In genomic region chr6:34391711-34392496, GRCh38 we compare ENCODE assay signal across 8 cellular contexts. TPM values are rescaled to one million over a fixed set of nuclear protein-coding genes. Genes with fewer than 3 reads are reported as not detected.
DNase-seq lines count a peak whose midpoint lies in the region; ATAC-seq and TF ChIP-seq lines count a peak whose summit lies in the region.

No MANE protein-coding gene starts in this region.

- H3K4me3 ChIP-seq in GM23248 (peak overlapping the region; percentile 76), SK-N-MC (peak overlapping the region; percentile 86), psoas muscle (peak overlapping the region; percentile 76), vagina (peak overlapping the region; percentile 78 to 90)

- TF ChIP-seq POLR2A in vagina (IDR thresholded peaks at IDR 0.05), result no peak

- no peaks in the 10 kb centered on the region for H3K9me3 ChIP-seq in ES-I3 (ENCODE audit: control insufficient read depth, insufficient read depth, low read length)
- H3K9me3 ChIP-seq in GM23248 (ENCODE audit: low read depth), result no peaks in the 10 kb centered on the region
- H3K9me3 ChIP-seq in SK-N-MC (ENCODE audit: low read depth, low read length), result no peaks in the 10 kb centered on the region; the same call in 1 of the 2 replicates
- H3K9me3 ChIP-seq in psoas muscle, result peaks cover 9% of the 10 kb centered on the region
- H3K9me3 ChIP-seq in vagina, result no peaks in the 10 kb centered on the region

- intact Hi-C loops in left ventricle myocardium superior (cut with micrococcal nuclease) (no loop called here), psoas muscle (cut with DNase I) (loop anchor here (2.0 to 5.0 kb wide), 3 partner anchors 65 to 143 kb away; partner anchors contain the start of gene SMIM29 (in 2 of the 2)), vagina (cut with DNase I) (loop anchor here (1.0 to 5.0 kb wide), 2 partner anchors 23 to 145 kb away; partner anchors contain the start of gene SMIM29)

- TF ChIP-seq CTCF in psoas muscle (IDR thresholded peaks at IDR 0.05) (no peak), vagina (IDR thresholded peaks at IDR 0.05) (no peak)

- H3K36me3 ChIP-seq in ES-I3 (ENCODE audit: insufficient read depth, low read length) (no peaks in the 10 kb centered on the region), GM23248 (ENCODE audit: low read depth) (no peaks in the 10 kb centered on the region), SK-N-MC (ENCODE audit: insufficient read depth, low read length) (0 out of 2 replicates have a peak, but pooled peaks cover 3% of the 10 kb centered on the region), psoas muscle (ENCODE audit: insufficient read depth in 1 of 2, low read depth in 1 of 2) (no peaks in the 10 kb centered on the region), vagina (no peaks in the 10 kb centered on the region)

- in situ Hi-C loops in GM23248 (cut with MboI), result no loop called here

- H4K20me1 ChIP-seq in GM23248 (ENCODE audit: insufficient read depth), result no peaks in the 10 kb centered on the region; the same call in 1 of the 2 replicates

- H3K4me1 ChIP-seq in ES-I3 (ENCODE audit: insufficient read depth, low read length) (0 out of 2 replicates have a peak, but pooled peaks cover 2% of the 10 kb centered on the region), GM23248 (ENCODE audit: insufficient read depth) (peaks cover 9% of the 10 kb centered on the region), psoas muscle (peaks cover 54% of the 10 kb centered on the region), vagina (peaks cover 33% of the 10 kb centered on the region)

- peak overlapping the region; percentile 69 for H3K27ac ChIP-seq in GM23248
- H3K27ac ChIP-seq in SK-N-MC, result peak overlapping the region; percentile 93
- peak overlapping the region; percentile 98 for H3K27ac ChIP-seq in psoas muscle
- peak overlapping the region; percentile 92 for H3K27ac ChIP-seq in vagina

- H3K9me2 ChIP-seq in GM23248 (ENCODE audit: insufficient read depth), result no peaks in the 10 kb centered on the region

- DNase-seq in GM23248 (peak; percentile 78), Kasumi-1 (lab: John Stamatoyannopoulos, UW) (peak; percentile 22 to 46), SK-N-MC (ENCODE audit: low read depth, low spot score) (no peak), left ventricle myocardium superior (peak; percentile 70), psoas muscle (peak; percentile 59 to 75), vagina (ENCODE audit: extremely low spot score in 2 of 2) (no peak)
- DNase-seq in activated naive CD8-positive, alpha-beta T cell treated with anti-CD3 and anti-CD28 coated beads, Interleukin-2, amount 50 U/mL, for 16 hours (ENCODE audit: low read depth, low spot score), result peak; percentile 10

- H3K79me2 ChIP-seq in GM23248 (ENCODE audit: insufficient read depth), result peaks cover 53% of the 10 kb centered on the region

- H2AFZ ChIP-seq in GM23248, result peak overlapping the region; percentile 80

- WGBS in GM23248 (ENCODE audit: low coverage in 1 of 2, low lambda C conversion rate in 2 of 2, missing lambda C conversion rate in 2 of 2), 2 experiments, result 0 to 1% methylated on average over 55 to 80 of the region's 80 CpGs
- 0 to 1% (median 0%) methylated on average over 54 to 80 of the region's 80 CpGs for WGBS in psoas muscle, 3 donors

- H3K27me3 ChIP-seq in GM23248 (replicated peaks; ENCODE audit: insufficient read depth) (no peaks in the 10 kb centered on the region), psoas muscle (ENCODE audit: insufficient read depth in 3 of 3, low read length in 2 of 3) (no peaks in the 10 kb centered on the region), vagina (no peaks in the 10 kb centered on the region)

- H3K4me2 ChIP-seq in GM23248 (ENCODE audit: unreplicated experiment), result peak overlapping the region; percentile 97

- ATAC-seq in left ventricle myocardium superior (peak; percentile 52), psoas muscle (peak; percentile 47 to 65 (median 64))

- H3F3A ChIP-seq in GM23248 (ENCODE audit: insufficient read depth), result peaks cover 11% of the 10 kb centered on the region

- H3K9ac ChIP-seq in ES-I3 (ENCODE audit: low read depth, low read length) (peak overlapping the region; percentile 94), GM23248 (peak overlapping the region; percentile 84), SK-N-MC (ENCODE audit: insufficient read length) (peak overlapping the region; percentile 97)

RNA-seq across cellular contexts. Expression of gene NUDT3, which starts 0.6 kb away (rescaled TPM):
- 11.5 and 13.8 TPM in 2 replicates for total RNA-seq in GM23248 (2014; rRNA removed; shearing (Covaris generic))
- 8.1 and 8.9 TPM in 2 replicates for polyA plus RNA-seq in GM23248 (2016; fragmentation: Nextera tagmentation; extraction: Ambion mirVana)
- 59.3 TPM for total RNA-seq in left ventricle myocardium superior
- 10 to 100 TPM; 33.3 to 70.5 (median 50.6) TPM for total RNA-seq in psoas muscle
- 10 to 100 TPM; 10.6 to 19.9 (median 17.9) TPM for polyA plus RNA-seq in psoas muscle
- 27.0 TPM for total RNA-seq in vagina

RNA-seq across cellular contexts. Expression of gene RPS10, which starts 34.0 kb away (rescaled TPM):
- total RNA-seq in GM23248 (2014; rRNA removed; shearing (Covaris generic)), result 1,857 and 2,539 TPM in 2 replicates
- polyA plus RNA-seq in GM23248 (2016; fragmentation: Nextera tagmentation; extraction: Ambion mirVana), result 573 and 596 TPM in 2 replicates
- 604 TPM for total RNA-seq in left ventricle myocardium superior
- 100 to 1,000 TPM; 601 to 836 (median 791) TPM for total RNA-seq in psoas muscle
- 1,000 to 10,000 TPM; 1,402 to 2,522 (median 1,825) TPM for polyA plus RNA-seq in psoas muscle
- total RNA-seq in vagina, result 2,671 TPM

Comparison
In these comparisons a context has a peak if more than half of its experiments do, and no peak if none do; other contexts are left out.
1. DNase-seq: peak in GM23248 (single experiment), Kasumi-1 (2 of 2), activated naive CD8-positive, alpha-beta T cell treated with anti-CD3 and anti-CD28 coated beads, Interleukin-2, amount 50 U/mL, for 16 hours (single experiment), left ventricle myocardium superior (single experiment) and psoas muscle (2 of 2); none in SK-N-MC (single experiment) and vagina (0 of 2).
2. Peak in every context shown above with its lines, with median percentiles within 50 percentile points of each other: H3K9ac ChIP-seq, H3K27ac ChIP-seq and H3K4me3 ChIP-seq.